In the genomic region with DNA sequence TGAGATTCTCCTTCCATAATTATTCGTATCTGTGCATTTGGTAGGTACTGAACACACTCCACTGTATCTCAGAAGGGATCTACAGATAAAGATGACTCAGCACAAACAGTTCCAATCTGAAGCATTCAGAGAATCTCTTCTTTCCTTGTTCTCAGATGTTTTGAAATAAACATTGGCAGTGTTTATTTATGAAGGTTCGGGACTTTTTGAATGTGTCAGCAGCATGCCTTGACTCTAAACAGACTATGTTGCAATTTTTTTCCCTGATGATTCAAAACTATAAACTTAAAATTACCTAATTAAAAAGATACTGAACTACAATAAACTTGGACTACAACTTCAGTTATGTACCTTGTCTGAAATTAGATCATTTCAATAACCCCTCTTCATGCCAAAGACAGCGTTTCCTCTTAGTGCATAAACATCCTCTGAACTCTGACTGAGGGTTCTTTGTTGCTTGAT, we compare ENCODE assay signal across 11 cellular contexts.
A peak's percentile ranks its signal among the peaks of the same experiment; 100 is the strongest.
DNase-seq lines count a peak whose midpoint lies in the region; ATAC-seq and TF ChIP-seq lines count a peak whose summit lies in the region.
"Had no signal": no experiment of that assay in that cellular context is flagged by ENCODE, and none has a peak within 500 bp of the region (broad histone marks: within the 10 kb centered on the region; RNA-seq: fewer than 3 reads in every experiment).

No MANE protein-coding gene starts in this region.

- peaks cover 13% of the 10 kb centered on the region for H3K4me1 ChIP-seq in CD4-positive, CD25-positive, alpha-beta regulatory T cell (ENCODE audit: control insufficient read depth, insufficient read depth, low read length, poor library complexity, severe bottlenecking)
- peaks cover 7 to 36% (median 25%) of the 10 kb centered on the region in 4 donors for H3K4me1 ChIP-seq in esophagus muscularis mucosa
- H3K4me1 ChIP-seq: HAP-1 had no signal

- TF ChIP-seq POLR2A in esophagus muscularis mucosa (IDR thresholded peaks at IDR 0.05; ENCODE audit: low read depth), result no peak

- peak overlapping the region; percentile 29 for H3K27ac ChIP-seq in CD4-positive, CD25-positive, alpha-beta regulatory T cell (ENCODE audit: insufficient read depth, low read length, poor library complexity, severe bottlenecking)
- peak overlapping the region in 2 of 4 donors; percentile 1 to 46 for H3K27ac ChIP-seq in esophagus muscularis mucosa (replicated peaks in 1 of 4)
- H3K27ac ChIP-seq: KMS-11 had no signal

- TF ChIP-seq CTCF in epithelial cell of esophagus (IDR thresholded peaks at IDR 0.05; ENCODE audit: insufficient read depth, low read depth, low read length, missing control alignments) (no peak), esophagus muscularis mucosa (IDR thresholded peaks at IDR 0.05) (no peak)

- peaks cover 9 to 21% (median 17%) of the 10 kb centered on the region in 4 donors for H3K4me1 Mint-ChIP-seq in CD4-positive, CD25-positive, alpha-beta regulatory T cell

- no peaks in the 10 kb centered on the region for H3K9me3 Mint-ChIP-seq in CD4-positive, CD25-positive, alpha-beta regulatory T cell

- no peaks in the 10 kb centered on the region for H3K27me3 ChIP-seq in CD4-positive, CD25-positive, alpha-beta regulatory T cell (ENCODE audit: control insufficient read depth, insufficient read depth, low read length)
- H3K27me3 ChIP-seq in esophagus muscularis mucosa, result no peaks in the 10 kb centered on the region

- 22% methylated on average over 3 of the region's 3 CpGs for WGBS in esophagus muscularis mucosa

- H3K27me3 Mint-ChIP-seq in CD4-positive, CD25-positive, alpha-beta regulatory T cell, result no peaks in the 10 kb centered on the region

- no peaks in the 10 kb centered on the region for H3K36me3 Mint-ChIP-seq in CD4-positive, CD25-positive, alpha-beta regulatory T cell

- H3K27ac Mint-ChIP-seq in CD4-positive, CD25-positive, alpha-beta regulatory T cell, result peak overlapping the region; percentile 23 to 74 (median 26)

- ATAC-seq in CD4-positive, CD25-positive, alpha-beta regulatory T cell (ENCODE audit: low read depth in 2 of 2), result peak in 1 of 2 donors; percentile 50

- intact Hi-C loops in esophagus muscularis mucosa (cut with DNase I), result no loop called here

- peak overlapping the region; percentile 4 for H3K4me3 ChIP-seq in CD4-positive, CD25-positive, alpha-beta regulatory T cell (ENCODE audit: low read depth, low read length)
- no peak overlapping the region for H3K4me3 ChIP-seq in epithelial cell of esophagus (ENCODE audit: low read length)
- H3K4me3 ChIP-seq in esophagus muscularis mucosa, result no peak overlapping the region
- H3K4me3 ChIP-seq: HAP-1 had no signal

- no peaks in the 10 kb centered on the region for H3K9me3 ChIP-seq in CD4-positive, CD25-positive, alpha-beta regulatory T cell (ENCODE audit: control insufficient read depth in 2 of 2, low read length in 2 of 2)
- no peaks in the 10 kb centered on the region for H3K9me3 ChIP-seq in esophagus muscularis mucosa
- H3K9me3 ChIP-seq: HAP-1 had no signal

- no peak for TF ChIP-seq EP300 in esophagus muscularis mucosa (IDR thresholded peaks at IDR 0.05)

- DNase-seq in CD4-positive, CD25-positive, alpha-beta regulatory T cell, result peak in 2 of 3 donors; percentile 16 to 23
- DNase-seq in OCI-M1 (lab: John Stamatoyannopoulos, UW) (peak; percentile 5), epithelial cell of esophagus (ENCODE audit: low read depth) (peak; percentile 93), non-pigmented ciliary epithelial cell (ENCODE audit: low read depth) (peak; percentile 88), MV-4-11 (lab: John Stamatoyannopoulos, UW) (no peak), esophagus muscularis mucosa (ENCODE audit: extremely low spot score) (no peak), NCI-H2227 (lab: John Stamatoyannopoulos, UW; ENCODE audit: unreplicated experiment) (no peak), GDM1 (lab: John Stamatoyannopoulos, UW) (no peak)
- DNase-seq: activated gamma-delta T cell had no signal

- H3K4me3 Mint-ChIP-seq in CD4-positive, CD25-positive, alpha-beta regulatory T cell, result peak overlapping the region in 2 of 4 donors; percentile 6 to 9

- no peaks in the 10 kb centered on the region for H3K36me3 ChIP-seq in CD4-positive, CD25-positive, alpha-beta regulatory T cell (ENCODE audit: control insufficient read depth, insufficient read depth, low read length)
- H3K36me3 ChIP-seq in esophagus muscularis mucosa, result no peaks in the 10 kb centered on the region
- H3K36me3 ChIP-seq: HAP-1 had no signal

Comparison
In these comparisons a context has a peak if more than half of its experiments do, and no peak if none do; other contexts are left out.
1. DNase-seq: peak in CD4-positive, CD25-positive, alpha-beta regulatory T cell (2 of 3), OCI-M1 (single experiment), epithelial cell of esophagus (single experiment) and non-pigmented ciliary epithelial cell (single experiment); none in MV-4-11 (single experiment), esophagus muscularis mucosa (single experiment), NCI-H2227 (single experiment) and GDM1 (single experiment).